In the genomic region with DNA sequence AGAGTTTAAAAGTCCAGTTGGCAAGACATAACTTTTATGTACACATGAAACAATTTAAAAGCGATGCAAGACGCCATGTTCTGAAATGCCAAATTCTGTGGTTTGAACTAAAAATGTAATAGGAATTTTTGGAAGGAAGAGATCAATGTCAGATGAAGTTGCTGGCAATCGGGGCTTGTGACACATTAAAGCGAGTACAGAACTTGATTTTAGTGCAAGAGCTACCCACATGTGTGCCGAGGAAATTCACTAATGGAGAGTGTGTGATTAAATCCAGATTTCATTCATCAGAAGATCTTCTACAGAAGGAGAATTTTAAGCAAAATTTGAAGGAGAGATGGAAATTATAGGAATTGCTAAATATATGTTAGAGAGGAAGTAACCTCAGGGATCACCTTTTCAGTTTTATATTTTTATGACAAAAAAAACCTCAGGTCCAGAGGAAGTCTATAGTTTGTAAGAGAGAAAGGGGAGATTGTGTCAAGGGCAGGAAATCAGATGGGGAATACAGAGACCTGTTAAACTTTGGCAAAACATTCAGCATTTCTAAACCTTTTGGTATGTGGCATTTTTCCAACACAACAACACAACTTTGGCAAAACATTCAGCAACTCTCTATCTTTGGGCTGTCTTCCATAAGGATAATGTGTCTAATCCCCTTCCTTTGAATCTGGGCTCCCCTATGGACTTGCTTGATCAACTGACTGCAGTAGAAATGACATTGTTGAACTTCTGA, we compare ENCODE assay signal across 31 cellular contexts.
DNase-seq lines count a peak whose midpoint lies in the region; ATAC-seq and TF ChIP-seq lines count a peak whose summit lies in the region.
"Had no signal": no experiment of that assay in that cellular context is flagged by ENCODE, and none has a peak within 500 bp of the region (broad histone marks: within the 10 kb centered on the region; RNA-seq: fewer than 3 reads in every experiment).

No MANE protein-coding gene starts in this region.

- no peak for TF ChIP-seq CTCF in AG10803 (conservative IDR thresholded peaks at IDR 0.05; ENCODE audit: low read length)
- TF ChIP-seq CTCF in astrocyte of the spinal cord (IDR thresholded peaks at IDR 0.05; ENCODE audit: low read depth, low read length) = no peak

- DNase-seq in AG10803 (ENCODE audit: low read depth) (peak; percentile 81), LoVo (ENCODE audit: low spot score) (peak; percentile 7), astrocyte of the spinal cord (ENCODE audit: low read depth, low spot score) (peak; percentile 25), fibroblast of the conjunctiva (ENCODE audit: low read depth) (peak; percentile 27), NAMALWA (ENCODE audit: low spot score) (no peak), inferior parietal cortex (ENCODE audit: extremely low spot score) (no peak)
- DNase-seq: activated CD4-positive, CD25-positive, alpha-beta regulatory T cell treated with anti-CD3 and anti-CD28 coated beads, Interleukin-2, amount 50 U/mL, for 72 hours; activated CD8-positive, alpha-beta T cell treated with anti-CD3 and anti-CD28 coated beads for 36 hours; activated effector memory CD4-positive, alpha-beta T cell treated with Interleukin-2 at 50 U/mL for 16 hours; activated T-cell treated with anti-CD3 and anti-CD28 coated beads for 4 hours; Calu3; cerebellar nuclear complex; DND-41; dorsolateral prefrontal cortex; foreskin melanocyte; H7; NCI-H1105 treated with DMSO at 0.1 percent for 48 hours; NCI-H2029; NCI-H2227 treated with DMSO at 0.1 percent for 48 hours; NCI-H774; posterior cingulate gyrus; right lobe of liver; RPMI8226; stimulated activated CD4-positive, alpha-beta T cell treated with anti-CD3 and anti-CD28 coated beads, Interleukin-12 subunit alpha, Interleukin-12 subunit beta, amount 100 ng/mL, for 4 hours; stimulated activated CD4-positive, alpha-beta T cell treated with anti-CD3 and anti-CD28 coated beads, Interleukin-4, amount 100 ng/mL, for 1 hour; trophoblast cell had no signal

- no peak for ATAC-seq in GM18868 (IDR thresholded peaks at IDR 0.05; ENCODE audit: unreplicated experiment)
- ATAC-seq in GM21737 (IDR thresholded peaks at IDR 0.05; ENCODE audit: unreplicated experiment) = no peak
- ATAC-seq: activated CD8-positive, alpha-beta T cell treated with anti-CD3 and anti-CD28 coated beads for 36 hours; right lobe of liver had no signal

- H3K4me3 ChIP-seq in AG10803 (ENCODE audit: low read length) = no peak overlapping the region
- no peak overlapping the region for H3K4me3 ChIP-seq in astrocyte of the spinal cord (ENCODE audit: low read depth, low read length)
- H3K4me3 ChIP-seq: ascending aorta, dorsolateral prefrontal cortex, neural progenitor cell, right lobe of liver, SJSA1 had no signal

- in situ Hi-C loops in astrocyte of the spinal cord (cut with HindIII; ENCODE audit: low sequenced_read_pairs) = no loop called here

Comparison
In these comparisons a context has a peak if more than half of its experiments do, and no peak if none do; other contexts are left out.
1. DNase-seq: peak in AG10803 (single experiment), LoVo (single experiment), astrocyte of the spinal cord (single experiment) and fibroblast of the conjunctiva (single experiment); none in NAMALWA (single experiment) and inferior parietal cortex (single experiment).